In genomic region chr6:28586273-28586672, GRCh38 we compare ENCODE assay signal across 9 cellular contexts.
DNase-seq lines count a peak whose midpoint lies in the region; ATAC-seq and TF ChIP-seq lines count a peak whose summit lies in the region.
"Had no signal": no experiment of that assay in that cellular context is flagged by ENCODE, and none has a peak within 500 bp of the region (broad histone marks: within the 10 kb centered on the region; RNA-seq: fewer than 3 reads in every experiment).

No MANE protein-coding gene starts in this region.

- no peak for ATAC-seq in GM19455 (IDR thresholded peaks at IDR 0.05; ENCODE audit: unreplicated experiment)

- DNase-seq in HFFc6 (no peak), mammary epithelial cell (peak; percentile 60), mesothelial cell of epicardium (ENCODE audit: low spot score in 2 of 2, unreplicated experiment in 2 of 2) (no peak), NCI-H1694 (lab: John Stamatoyannopoulos, UW) (no peak), esophagus squamous epithelium (lab: John Stamatoyannopoulos, UW) (no peak), HK-2 (ENCODE audit: unreplicated experiment) (no peak)
- DNase-seq: NCI-H1092 treated with DMSO at 0.1 percent for 48 hours had no signal

- peak overlapping the region; percentile 90 for H3K4me3 Mint-ChIP-seq in HFFc6
- peak overlapping the region; percentile 89 for H3K4me3 Mint-ChIP-seq in mesothelial cell of epicardium

- H3K27me3 ChIP-seq in mammary epithelial cell (ENCODE audit: insufficient read depth, low read length): no peaks in the 10 kb centered on the region
- peaks cover 0 to 88% (median 7%) of the 10 kb centered on the region in 4 donors for H3K27me3 ChIP-seq in esophagus squamous epithelium

- H3K27ac ChIP-seq in 22Rv1 (peak overlapping the region; percentile 83), mammary epithelial cell (ENCODE audit: insufficient read depth, low read depth, low read length) (peak overlapping the region; percentile 76), esophagus squamous epithelium (no peak overlapping the region)

- H3K27me3 Mint-ChIP-seq in HFFc6 (ENCODE audit: insufficient read depth) (peaks cover 5% of the 10 kb centered on the region), mesothelial cell of epicardium (ENCODE audit: low read depth) (peaks cover 6% of the 10 kb centered on the region)

- H3K9me3 ChIP-seq in mammary epithelial cell (replicated peaks; ENCODE audit: insufficient read depth, low read length): no peaks in the 10 kb centered on the region
- no peaks in the 10 kb centered on the region for H3K9me3 ChIP-seq in esophagus squamous epithelium

- H2AFZ ChIP-seq in mammary epithelial cell (ENCODE audit: low read depth, low read length): peak overlapping the region; percentile 99

- H3K9me3 Mint-ChIP-seq in HFFc6 (no peaks in the 10 kb centered on the region), mesothelial cell of epicardium (no peaks in the 10 kb centered on the region)

- in situ Hi-C loops in mammary epithelial cell (cut with MboI; ENCODE audit: low sequenced_read_pairs in 2 of 2): loop anchor here in 1 of 2 donors (5.0 to 10.0 kb wide), 2 partner anchors 71 to 191 kb away; partner anchors contain the start of gene ZSCAN12

- no peak for TF ChIP-seq CTCF in 22Rv1 (IDR thresholded peaks at IDR 0.05)
- TF ChIP-seq CTCF in HFFc6 (IDR thresholded peaks at IDR 0.05): no peak
- no peak for TF ChIP-seq CTCF in mammary epithelial cell (conservative IDR thresholded peaks at IDR 0.05 in 1 of 2, IDR thresholded peaks at IDR 0.05 in 1 of 2; ENCODE audit: extremely low read depth in 1 of 2, insufficient read depth in 1 of 2, low read depth in 1 of 2, low read length in 2 of 2)
- TF ChIP-seq CTCF in mesothelial cell of epicardium (IDR thresholded peaks at IDR 0.05; ENCODE audit: unreplicated experiment): no peak
- TF ChIP-seq CTCF in esophagus squamous epithelium (IDR thresholded peaks at IDR 0.05): no peak

- H3K4me2 ChIP-seq in mammary epithelial cell (ENCODE audit: insufficient read depth, low read depth, low read length): peak overlapping the region; percentile 94

- no peaks in the 10 kb centered on the region for H4K20me1 ChIP-seq in mammary epithelial cell (ENCODE audit: insufficient read depth, low read length)

- H3K27ac Mint-ChIP-seq in HFFc6 (peak overlapping the region; percentile 81; the same call in 1 of the 2 replicates), mesothelial cell of epicardium (peak overlapping the region; percentile 90)

- H3K4me1 Mint-ChIP-seq in HFFc6 (ENCODE audit: low read depth) (peaks cover 50% of the 10 kb centered on the region), mesothelial cell of epicardium (peaks cover 54% of the 10 kb centered on the region)

- H3K36me3 Mint-ChIP-seq in HFFc6 (ENCODE audit: low read depth) (no peaks in the 10 kb centered on the region), mesothelial cell of epicardium (peaks cover 2% of the 10 kb centered on the region)

- H3K4me1 ChIP-seq in mammary epithelial cell (ENCODE audit: insufficient read depth, low read length) (peaks cover 21% of the 10 kb centered on the region), esophagus squamous epithelium (peaks cover 0 to 23% (median 0%) of the 10 kb centered on the region in 3 donors)

- H3K36me3 ChIP-seq in mammary epithelial cell (ENCODE audit: insufficient read depth, low read length): no peaks in the 10 kb centered on the region
- H3K36me3 ChIP-seq in esophagus squamous epithelium: no peaks in the 10 kb centered on the region

- CTCF ChIA-PET in mammary epithelial cell (lab: Charles Lee; ENCODE audit: low non-redundant PET): no interaction called here

- 27% methylated on average over 6 of the region's 6 CpGs for WGBS in mammary epithelial cell (ENCODE audit: low coverage, missing lambda C conversion rate)
- WGBS in esophagus squamous epithelium, 2 donors: 75 to 84% methylated on average over 4 to 6 of the region's 6 CpGs

- TF ChIP-seq POLR2A in esophagus squamous epithelium (IDR thresholded peaks at IDR 0.05): no peak

- no TSS peak for BruUV-seq in mammary epithelial cell (replicated peaks; lab: Mats Ljungman, UMichigan)

- intact Hi-C loops in mammary epithelial cell (cut with micrococcal nuclease) (loop anchor here (2.0 to 10.0 kb wide), 5 partner anchors 21 to 361 kb away; partner anchors contain the start of genes ZSCAN12 and ZSCAN9), esophagus squamous epithelium (cut with DNase I) (no loop called here)

- dilution Hi-C loops in mammary epithelial cell (cut with HindIII; ENCODE audit: low sequenced_read_pairs): no loop called here

- peak overlapping the region; percentile 88 for H3K9ac ChIP-seq in mammary epithelial cell (ENCODE audit: insufficient read depth, low read length)

- H3K4me3 ChIP-seq in mammary epithelial cell (replicated peaks in 1 of 3; ENCODE audit: insufficient read depth in 1 of 3, low read depth in 2 of 3, low read length in 3 of 3) (peak overlapping the region; percentile 78 to 89 (median 84)), esophagus squamous epithelium (peak overlapping the region in 2 of 4 donors; percentile 56 to 74)

- peaks cover 8% of the 10 kb centered on the region for H3K79me2 ChIP-seq in mammary epithelial cell (ENCODE audit: insufficient read depth, low read length)

Comparison
In these comparisons a context has a peak if more than half of its experiments do, and no peak if none do; other contexts are left out.
1. H3K27ac ChIP-seq: peak in 22Rv1 (single experiment) and mammary epithelial cell (single experiment); none in esophagus squamous epithelium (0 of 4).